Comparison of ENCODE assay signal across 26 cellular contexts in genomic region chr17:11204991-11205390, GRCh38. TPM values are rescaled to one million over a fixed set of nuclear protein-coding genes. Genes with fewer than 3 reads are reported as not detected.
"Had no signal": no experiment of that assay in that cellular context is flagged by ENCODE, and none has a peak within 500 bp of the region (broad histone marks: within the 10 kb centered on the region; RNA-seq: fewer than 3 reads in every experiment).

No MANE protein-coding gene starts in this region.

- H3K9me3 ChIP-seq: suprapubic skin, testis, thoracic aorta, transverse colon, upper lobe of right lung, uterus, vagina had no signal

- H3K27ac Mint-ChIP-seq: stimulated activated effector memory CD8-positive, alpha-beta T cell treated with anti-CD3 and anti-CD28 coated beads, Interleukin-12 subunit alpha, Interleukin-12 subunit beta, amount 100 ng/mL, for 72 hours; stimulated activated memory B cell treated with anti-CD40 and anti-IgM and Interleukin-4, amounts not matched to agents 10 μg/mL and 1 μg/mL and 100 μg/mL, for 72 hours; stimulated activated naive B cell treated with anti-CD40 and anti-IgM and Interleukin-4, amounts not matched to agents 10 μg/mL and 1 μg/mL and 100 μg/mL, for 72 hours; stimulated activated naive CD8-positive, alpha-beta T cell treated with anti-CD3 and anti-CD28 coated beads, Interleukin-15, amount 100 ng/mL, for 72 hours; stimulated activated naive CD8-positive, alpha-beta T cell treated with anti-CD3 and anti-CD28 coated beads, Interleukin-15, Interleukin-2, amounts not matched to agents 100 ng/mL and 50 ng/mL, for 24 hours; type B pancreatic cell had no signal

- H3K27me3 Mint-ChIP-seq: stimulated activated memory B cell treated with anti-CD40 and anti-IgM and Interleukin-4, amounts not matched to agents 10 μg/mL and 1 μg/mL and 100 μg/mL, for 72 hours; stimulated activated naive B cell treated with anti-CD40 and anti-IgM and Interleukin-4, amounts not matched to agents 10 μg/mL and 1 μg/mL and 100 μg/mL, for 72 hours; stimulated activated naive CD8-positive, alpha-beta T cell treated with anti-CD3 and anti-CD28 coated beads, Interleukin-15, amount 100 ng/mL, for 72 hours; stimulated activated naive CD8-positive, alpha-beta T cell treated with anti-CD3 and anti-CD28 coated beads, Interleukin-15, Interleukin-2, amounts not matched to agents 100 ng/mL and 50 ng/mL, for 24 hours; type B pancreatic cell had no signal

- H3K36me3 Mint-ChIP-seq: stimulated activated effector memory CD8-positive, alpha-beta T cell treated with anti-CD3 and anti-CD28 coated beads, Interleukin-12 subunit alpha, Interleukin-12 subunit beta, amount 100 ng/mL, for 72 hours; stimulated activated memory B cell treated with anti-CD40 and anti-IgM and Interleukin-4, amounts not matched to agents 10 μg/mL and 1 μg/mL and 100 μg/mL, for 72 hours; stimulated activated naive B cell treated with anti-CD40 and anti-IgM and Interleukin-4, amounts not matched to agents 10 μg/mL and 1 μg/mL and 100 μg/mL, for 72 hours; type B pancreatic cell had no signal

- H3K36me3 ChIP-seq: stomach, suprapubic skin, thoracic aorta, tibial artery, tibial nerve, transverse colon, upper lobe of left lung, upper lobe of right lung, uterus, vagina had no signal

- H3K9me3 Mint-ChIP-seq: type B pancreatic cell had no signal

- H3K27ac ChIP-seq: stomach, suprapubic skin, testis, thoracic aorta, tibial artery, tibial nerve, transverse colon, upper lobe of left lung, upper lobe of right lung, uterus, vagina had no signal

- H3K4me1 Mint-ChIP-seq: stimulated activated effector memory CD8-positive, alpha-beta T cell treated with anti-CD3 and anti-CD28 coated beads, Interleukin-12 subunit alpha, Interleukin-12 subunit beta, amount 100 ng/mL, for 72 hours; stimulated activated memory B cell treated with anti-CD40 and anti-IgM and Interleukin-4, amounts not matched to agents 10 μg/mL and 1 μg/mL and 100 μg/mL, for 72 hours; stimulated activated naive CD8-positive, alpha-beta T cell treated with anti-CD3 and anti-CD28 coated beads, Interleukin-15, amount 100 ng/mL, for 72 hours had no signal

- H3K4me3 ChIP-seq: stomach, suprapubic skin, testis, thoracic aorta, tibial artery, tibial nerve, transverse colon, upper lobe of left lung, upper lobe of right lung, uterus, vagina had no signal

- DNase-seq: stimulated activated CD4-positive, alpha-beta T cell treated with anti-CD3 and anti-CD28 coated beads, Interleukin-2, amount 100 ng/mL, for 48 hours; stimulated activated CD4-positive, alpha-beta T cell treated with anti-CD3 and anti-CD28 coated beads, Interleukin-4, amount 100 ng/mL, for 1 hour; stimulated activated CD4-positive, alpha-beta T cell treated with anti-CD3 and anti-CD28 coated beads, Interleukin-4, amount 100 ng/mL, for 24 hours; stimulated activated CD4-positive, alpha-beta T cell treated with anti-CD3 and anti-CD28 coated beads, Interleukin-4, amount 100 ng/mL, for 4 hours; stimulated activated CD8-positive, alpha-beta memory T cell treated with anti-CD3 and anti-CD28 coated beads, Interleukin-4, amount 100 ng/mL, for 48 hours; stimulated activated naive B cell treated with anti-CD40 and anti-IgM and Interleukin-4, amounts not matched to agents 10 μg/mL and 1 μg/mL and 100 μg/mL, for 72 hours; stimulated activated naive CD4-positive, alpha-beta T cell; stimulated activated naive CD4-positive, alpha-beta T cell treated with Interleukin-2 at 50 U/mL for 16 hours; stimulated activated naive CD8-positive, alpha-beta T cell treated with anti-CD3 and anti-CD28 coated beads, Interleukin-15, amount 100 ng/mL, for 72 hours; stimulated activated naive CD8-positive, alpha-beta T cell treated with anti-CD3 and anti-CD28 coated beads, Interleukin-15, Interleukin-2, amounts not matched to agents 100 U/mL and 50 U/mL, for 24 hours; stomach; substantia nigra; testis; tibial artery; transverse colon; upper lobe of left lung; upper lobe of right lung; uterus had no signal

- H3K4me3 Mint-ChIP-seq: stimulated activated effector memory CD8-positive, alpha-beta T cell treated with anti-CD3 and anti-CD28 coated beads, Interleukin-12 subunit alpha, Interleukin-12 subunit beta, amount 100 ng/mL, for 72 hours; stimulated activated memory B cell treated with anti-CD40 and anti-IgM and Interleukin-4, amounts not matched to agents 10 μg/mL and 1 μg/mL and 100 μg/mL, for 72 hours; stimulated activated naive B cell treated with anti-CD40 and anti-IgM and Interleukin-4, amounts not matched to agents 10 μg/mL and 1 μg/mL and 100 μg/mL, for 72 hours; stimulated activated naive CD8-positive, alpha-beta T cell treated with anti-CD3 and anti-CD28 coated beads, Interleukin-15, amount 100 ng/mL, for 72 hours; stimulated activated naive CD8-positive, alpha-beta T cell treated with anti-CD3 and anti-CD28 coated beads, Interleukin-15, Interleukin-2, amounts not matched to agents 100 ng/mL and 50 ng/mL, for 24 hours; type B pancreatic cell had no signal

- ATAC-seq: stimulated activated effector memory CD8-positive, alpha-beta T cell treated with anti-CD3 and anti-CD28 coated beads, Interleukin-12 subunit alpha, Interleukin-12 subunit beta, amount 100 ng/mL, for 72 hours; stimulated activated memory B cell treated with anti-CD40 and anti-IgM and Interleukin-4, amounts not matched to agents 10 μg/mL and 1 μg/mL and 100 μg/mL, for 72 hours; stimulated activated naive B cell treated with anti-CD40 and anti-IgM and Interleukin-4, amounts not matched to agents 10 μg/mL and 1 μg/mL and 100 μg/mL, for 72 hours; stimulated activated naive CD8-positive, alpha-beta T cell treated with anti-CD3 and anti-CD28 coated beads, Interleukin-15, amount 100 ng/mL, for 72 hours; stimulated activated naive CD8-positive, alpha-beta T cell treated with anti-CD3 and anti-CD28 coated beads, Interleukin-15, Interleukin-2, amounts not matched to agents 100 U/mL and 50 U/mL, for 24 hours; upper lobe of right lung had no signal

- H3K4me1 ChIP-seq: stomach, testis, tibial artery, tibial nerve, transverse colon, upper lobe of left lung, upper lobe of right lung, uterus, vagina had no signal

- H3K27me3 ChIP-seq: stomach, suprapubic skin, testis, tibial artery, tibial nerve, transverse colon, upper lobe of left lung, upper lobe of right lung, uterus, vagina had no signal

RNA-seq across cellular contexts. Expression of gene SHISA6, which starts 36.0 kb away (rescaled TPM):
- total RNA-seq: upper lobe of right lung had no signal
